1 cellular context compared by ENCODE assay signal in genomic region chrX:21839334-21840198, GRCh38.
TF ChIP-seq lines count a peak whose summit lies in the region.

Gene MBTPS2 (plus strand): TSS chrX:21839617. CDS start chrX:21839735, 118 bp downstream.

TF ChIP-seq in HepG2, 621 proteins besides CTCF, POLR2A, EP300 and RAD21 (continued from another document and continues in another):
- TF ChIP-seq ZNF564 (CRISPR knock-in tag; IDR thresholded peaks at IDR 0.05): peak; percentile 75; the same call in 1 of the 2 replicates
- TF ChIP-seq ATM (IDR thresholded peaks at IDR 0.05; ENCODE audit: borderline replicate concordance): no peak
- no peak for TF ChIP-seq TEAD2 (CRISPR knock-in tag; IDR thresholded peaks at IDR 0.05)
- TF ChIP-seq ZNF253 (CRISPR knock-in tag; IDR thresholded peaks at IDR 0.05; ENCODE audit: borderline replicate concordance): no peak
- TF ChIP-seq CENPT (CRISPR knock-in tag; IDR thresholded peaks at IDR 0.05; ENCODE audit: low read depth): no peak
- 0 out of 2 replicates have a peak, but pooled peaks have one; percentile 31 for TF ChIP-seq ZNF230 (CRISPR knock-in tag; IDR thresholded peaks at IDR 0.05)
- no peak for TF ChIP-seq SSRP1 (CRISPR knock-in tag; IDR thresholded peaks at IDR 0.05)
- 0 out of 2 replicates have a peak, but pooled peaks have one; percentile 65 for TF ChIP-seq KDM4B (CRISPR knock-in tag; IDR thresholded peaks at IDR 0.05)
- TF ChIP-seq PRDM4 (CRISPR knock-in tag; IDR thresholded peaks at IDR 0.05; ENCODE audit: borderline replicate concordance): no peak
- TF ChIP-seq CCAR2 (optimal IDR thresholded peaks at IDR 0.05; ENCODE audit: low read depth, low read length): no peak
- no peak for TF ChIP-seq CEBPB (IDR thresholded peaks at IDR 0.05; ENCODE audit: borderline replicate concordance, low read depth, low read length)
- TF ChIP-seq, protein P1, sequence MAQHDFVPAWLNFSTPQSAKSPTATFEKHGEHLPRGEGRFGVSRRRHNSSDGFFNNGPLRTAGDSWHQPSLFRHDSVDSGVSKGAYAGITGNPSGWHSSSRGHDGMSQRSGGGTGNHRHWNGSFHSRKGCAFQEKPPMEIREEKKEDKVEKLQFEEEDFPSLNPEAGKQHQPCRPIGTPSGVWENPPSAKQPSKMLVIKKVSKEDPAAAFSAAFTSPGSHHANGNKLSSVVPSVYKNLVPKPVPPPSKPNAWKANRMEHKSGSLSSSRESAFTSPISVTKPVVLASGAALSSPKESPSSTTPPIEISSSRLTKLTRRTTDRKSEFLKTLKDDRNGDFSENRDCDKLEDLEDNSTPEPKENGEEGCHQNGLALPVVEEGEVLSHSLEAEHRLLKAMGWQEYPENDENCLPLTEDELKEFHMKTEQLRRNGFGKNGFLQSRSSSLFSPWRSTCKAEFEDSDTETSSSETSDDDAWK (CRISPR knock-in tag; IDR thresholded peaks at IDR 0.05): no peak
- TF ChIP-seq ETV6 (CRISPR knock-in tag; conservative IDR thresholded peaks at IDR 0.05): no peak
- TF ChIP-seq ATF2 (CRISPR knock-in tag; IDR thresholded peaks at IDR 0.05): peak; percentile 65
- peak; percentile 93 for TF ChIP-seq MED8 (CRISPR knock-in tag; IDR thresholded peaks at IDR 0.05; ENCODE audit: insufficient replicate concordance)
- peak; percentile 95 for TF ChIP-seq PHF8 (CRISPR knock-in tag; IDR thresholded peaks at IDR 0.05)
- peak; percentile 31; the same call in 1 of the 2 replicates for TF ChIP-seq ZFP41 (CRISPR knock-in tag; IDR thresholded peaks at IDR 0.05; ENCODE audit: borderline replicate concordance)
- TF ChIP-seq NFKB2 (CRISPR knock-in tag; IDR thresholded peaks at IDR 0.05; ENCODE audit: borderline replicate concordance): peak; percentile 67; the same call in 1 of the 2 replicates
- peak; percentile 48; the same call in 1 of the 2 replicates for TF ChIP-seq ZNF335 (CRISPR knock-in tag; IDR thresholded peaks at IDR 0.05)
- TF ChIP-seq ZNF3 (CRISPR knock-in tag; IDR thresholded peaks at IDR 0.05): 0 out of 2 replicates have a peak, but pooled peaks have one; percentile 22
- peak; percentile 90 for TF ChIP-seq XRCC5 (optimal IDR thresholded peaks at IDR 0.05; ENCODE audit: low read length)
- no peak for TF ChIP-seq MYNN (CRISPR knock-in tag; IDR thresholded peaks at IDR 0.05; ENCODE audit: low read depth)
- peak; percentile 64; the same call in 1 of the 2 replicates for TF ChIP-seq CBX5 (CRISPR knock-in tag; IDR thresholded peaks at IDR 0.05; ENCODE audit: borderline replicate concordance)
- TF ChIP-seq ZNF264 (CRISPR knock-in tag; IDR thresholded peaks at IDR 0.05): no peak
- TF ChIP-seq, protein P2, sequence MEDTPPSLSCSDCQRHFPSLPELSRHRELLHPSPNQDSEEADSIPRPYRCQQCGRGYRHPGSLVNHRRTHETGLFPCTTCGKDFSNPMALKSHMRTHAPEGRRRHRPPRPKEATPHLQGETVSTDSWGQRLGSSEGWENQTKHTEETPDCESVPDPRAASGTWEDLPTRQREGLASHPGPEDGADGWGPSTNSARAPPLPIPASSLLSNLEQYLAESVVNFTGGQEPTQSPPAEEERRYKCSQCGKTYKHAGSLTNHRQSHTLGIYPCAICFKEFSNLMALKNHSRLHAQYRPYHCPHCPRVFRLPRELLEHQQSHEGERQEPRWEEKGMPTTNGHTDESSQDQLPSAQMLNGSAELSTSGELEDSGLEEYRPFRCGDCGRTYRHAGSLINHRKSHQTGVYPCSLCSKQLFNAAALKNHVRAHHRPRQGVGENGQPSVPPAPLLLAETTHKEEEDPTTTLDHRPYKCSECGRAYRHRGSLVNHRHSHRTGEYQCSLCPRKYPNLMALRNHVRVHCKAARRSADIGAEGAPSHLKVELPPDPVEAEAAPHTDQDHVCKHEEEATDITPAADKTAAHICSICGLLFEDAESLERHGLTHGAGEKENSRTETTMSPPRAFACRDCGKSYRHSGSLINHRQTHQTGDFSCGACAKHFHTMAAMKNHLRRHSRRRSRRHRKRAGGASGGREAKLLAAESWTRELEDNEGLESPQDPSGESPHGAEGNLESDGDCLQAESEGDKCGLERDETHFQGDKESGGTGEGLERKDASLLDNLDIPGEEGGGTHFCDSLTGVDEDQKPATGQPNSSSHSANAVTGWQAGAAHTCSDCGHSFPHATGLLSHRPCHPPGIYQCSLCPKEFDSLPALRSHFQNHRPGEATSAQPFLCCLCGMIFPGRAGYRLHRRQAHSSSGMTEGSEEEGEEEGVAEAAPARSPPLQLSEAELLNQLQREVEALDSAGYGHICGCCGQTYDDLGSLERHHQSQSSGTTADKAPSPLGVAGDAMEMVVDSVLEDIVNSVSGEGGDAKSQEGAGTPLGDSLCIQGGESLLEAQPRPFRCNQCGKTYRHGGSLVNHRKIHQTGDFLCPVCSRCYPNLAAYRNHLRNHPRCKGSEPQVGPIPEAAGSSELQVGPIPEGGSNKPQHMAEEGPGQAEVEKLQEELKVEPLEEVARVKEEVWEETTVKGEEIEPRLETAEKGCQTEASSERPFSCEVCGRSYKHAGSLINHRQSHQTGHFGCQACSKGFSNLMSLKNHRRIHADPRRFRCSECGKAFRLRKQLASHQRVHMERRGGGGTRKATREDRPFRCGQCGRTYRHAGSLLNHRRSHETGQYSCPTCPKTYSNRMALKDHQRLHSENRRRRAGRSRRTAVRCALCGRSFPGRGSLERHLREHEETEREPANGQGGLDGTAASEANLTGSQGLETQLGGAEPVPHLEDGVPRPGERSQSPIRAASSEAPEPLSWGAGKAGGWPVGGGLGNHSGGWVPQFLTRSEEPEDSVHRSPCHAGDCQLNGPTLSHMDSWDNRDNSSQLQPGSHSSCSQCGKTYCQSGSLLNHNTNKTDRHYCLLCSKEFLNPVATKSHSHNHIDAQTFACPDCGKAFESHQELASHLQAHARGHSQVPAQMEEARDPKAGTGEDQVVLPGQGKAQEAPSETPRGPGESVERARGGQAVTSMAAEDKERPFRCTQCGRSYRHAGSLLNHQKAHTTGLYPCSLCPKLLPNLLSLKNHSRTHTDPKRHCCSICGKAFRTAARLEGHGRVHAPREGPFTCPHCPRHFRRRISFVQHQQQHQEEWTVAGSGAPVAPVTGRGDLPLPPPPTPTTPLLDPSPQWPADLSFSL (CRISPR knock-in tag; IDR thresholded peaks at IDR 0.05): no peak
- TF ChIP-seq FOSL1 (CRISPR knock-in tag; IDR thresholded peaks at IDR 0.05; ENCODE audit: borderline replicate concordance): no peak
- no peak for TF ChIP-seq SP140L (CRISPR knock-in tag; IDR thresholded peaks at IDR 0.05; ENCODE audit: borderline replicate concordance)
- TF ChIP-seq SNAI1 (CRISPR knock-in tag; IDR thresholded peaks at IDR 0.05; ENCODE audit: borderline replicate concordance): 0 out of 2 replicates have a peak, but pooled peaks have one; percentile 47
- peak; percentile 41; the same call in 1 of the 2 replicates for TF ChIP-seq HOXD1 (CRISPR knock-in tag; IDR thresholded peaks at IDR 0.05)
- no peak for TF ChIP-seq RBAK (CRISPR knock-in tag; IDR thresholded peaks at IDR 0.05)
- no peak for TF ChIP-seq RORA (CRISPR knock-in tag; IDR thresholded peaks at IDR 0.05)
- TF ChIP-seq HBP1 (CRISPR knock-in tag; IDR thresholded peaks at IDR 0.05; ENCODE audit: low read depth): 0 out of 2 replicates have a peak, but pooled peaks have one; percentile 63
- no peak for TF ChIP-seq NR1H2 (CRISPR knock-in tag; IDR thresholded peaks at IDR 0.05; ENCODE audit: borderline replicate concordance, low read depth)
- TF ChIP-seq AHR (CRISPR knock-in tag; IDR thresholded peaks at IDR 0.05): peak; percentile 47; the same call in 1 of the 2 replicates
- TF ChIP-seq ZSCAN20 (CRISPR knock-in tag; IDR thresholded peaks at IDR 0.05; ENCODE audit: borderline replicate concordance): no peak
- 0 out of 2 replicates have a peak, but pooled peaks have one; percentile 33 for TF ChIP-seq RARA (CRISPR knock-in tag; IDR thresholded peaks at IDR 0.05)
- no peak for TF ChIP-seq SCMH1 (CRISPR knock-in tag; IDR thresholded peaks at IDR 0.05; ENCODE audit: borderline replicate concordance)
- no peak for TF ChIP-seq ZUFSP (CRISPR knock-in tag; IDR thresholded peaks at IDR 0.05; ENCODE audit: borderline replicate concordance)
- TF ChIP-seq HNF4A (CRISPR knock-in tag; IDR thresholded peaks at IDR 0.05): no peak
- TF ChIP-seq ELF1 (CRISPR knock-in tag; IDR thresholded peaks at IDR 0.05): peak; percentile 71
- peak; percentile 43; the same call in 1 of the 2 replicates for TF ChIP-seq HDAC2 (CRISPR knock-in tag; IDR thresholded peaks at IDR 0.05)
- TF ChIP-seq, protein P3, sequence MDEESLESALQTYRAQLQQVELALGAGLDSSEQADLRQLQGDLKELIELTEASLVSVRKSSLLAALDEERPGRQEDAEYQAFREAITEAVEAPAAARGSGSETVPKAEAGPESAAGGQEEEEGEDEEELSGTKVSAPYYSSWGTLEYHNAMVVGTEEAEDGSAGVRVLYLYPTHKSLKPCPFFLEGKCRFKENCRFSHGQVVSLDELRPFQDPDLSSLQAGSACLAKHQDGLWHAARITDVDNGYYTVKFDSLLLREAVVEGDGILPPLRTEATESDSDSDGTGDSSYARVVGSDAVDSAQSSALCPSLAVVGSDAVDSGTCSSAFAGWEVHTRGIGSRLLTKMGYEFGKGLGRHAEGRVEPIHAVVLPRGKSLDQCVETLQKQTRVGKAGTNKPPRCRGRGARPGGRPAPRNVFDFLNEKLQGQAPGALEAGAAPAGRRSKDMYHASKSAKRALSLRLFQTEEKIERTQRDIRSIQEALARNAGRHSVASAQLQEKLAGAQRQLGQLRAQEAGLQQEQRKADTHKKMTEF (CRISPR knock-in tag; IDR thresholded peaks at IDR 0.05): peak; percentile 79
- TF ChIP-seq ZNF20 (CRISPR knock-in tag; IDR thresholded peaks at IDR 0.05): peak; percentile 61; the same call in 1 of the 2 replicates
- TF ChIP-seq ZSCAN22 (CRISPR knock-in tag; IDR thresholded peaks at IDR 0.05): no peak
- 0 out of 2 replicates have a peak, but pooled peaks have one; percentile 25 for TF ChIP-seq ZNF607 (CRISPR knock-in tag; IDR thresholded peaks at IDR 0.05; ENCODE audit: borderline replicate concordance)
- peak; percentile 39; the same call in 1 of the 2 replicates for TF ChIP-seq ZNF558 (CRISPR knock-in tag; IDR thresholded peaks at IDR 0.05; ENCODE audit: borderline replicate concordance)
- TF ChIP-seq MEIS2 (CRISPR knock-in tag; IDR thresholded peaks at IDR 0.05): no peak
- peak; percentile 44; the same call in 1 of the 2 replicates for TF ChIP-seq HNRNPL (IDR thresholded peaks at IDR 0.05; ENCODE audit: low read depth, low read length)
- TF ChIP-seq ZNF547 (CRISPR knock-in tag; IDR thresholded peaks at IDR 0.05): 0 out of 2 replicates have a peak, but pooled peaks have one; percentile 75
- TF ChIP-seq ZNF17 (CRISPR knock-in tag; IDR thresholded peaks at IDR 0.05): no peak
- peak; percentile 69; the same call in 1 of the 2 replicates for TF ChIP-seq ZSCAN31 (CRISPR knock-in tag; IDR thresholded peaks at IDR 0.05; ENCODE audit: low read depth)
- TF ChIP-seq RFXANK (CRISPR knock-in tag; IDR thresholded peaks at IDR 0.05): no peak
- no peak; the same call in 1 of the 2 replicates for TF ChIP-seq ZSCAN21 (CRISPR knock-in tag; IDR thresholded peaks at IDR 0.05; ENCODE audit: borderline replicate concordance)
- TF ChIP-seq ZNF333 (CRISPR knock-in tag; IDR thresholded peaks at IDR 0.05; ENCODE audit: borderline replicate concordance): peak; percentile 71; the same call in 1 of the 2 replicates
- no peak for TF ChIP-seq NR3C1 (CRISPR knock-in tag; IDR thresholded peaks at IDR 0.05)
- no peak for TF ChIP-seq SIX4 (CRISPR knock-in tag; IDR thresholded peaks at IDR 0.05)
- TF ChIP-seq HOXA5 (CRISPR knock-in tag; IDR thresholded peaks at IDR 0.05): 0 out of 2 replicates have a peak, but pooled peaks have one; percentile 57
